ENCODE assay signal across 19 cellular contexts in the genomic region with DNA sequence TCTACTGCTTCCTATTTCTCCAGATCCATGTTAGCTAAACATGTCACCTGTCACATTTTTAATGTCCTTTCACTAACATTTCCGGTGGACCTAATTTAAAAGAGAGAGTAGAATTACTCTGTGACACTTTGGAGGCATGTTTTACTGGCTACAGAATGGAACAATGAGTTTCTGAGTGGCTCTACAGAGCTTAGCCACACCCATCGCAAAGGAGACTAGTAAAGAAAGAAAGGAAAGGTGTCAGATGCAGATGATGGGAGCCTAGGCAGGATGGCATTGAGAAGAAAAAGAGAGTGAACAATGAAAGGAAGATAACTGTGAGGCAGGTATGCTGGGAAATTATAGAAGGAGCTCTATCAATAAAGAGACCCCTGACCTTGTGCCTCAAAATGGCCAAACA.
"Had no signal": no experiment of that assay in that cellular context is flagged by ENCODE, and none has a peak within 500 bp of the region (broad histone marks: within the 10 kb centered on the region; RNA-seq: fewer than 3 reads in every experiment).

No MANE protein-coding gene starts in this region.

- H3K36me3 ChIP-seq: brain microvascular endothelial cell, pancreas had no signal

- H3K4me1 Mint-ChIP-seq: activated CD4-positive, alpha-beta T cell treated with anti-CD3 and anti-CD28 coated beads, Interleukin-2, amount 10 ng/mL, durations not matched to agents 7 days and 5 days; natural killer cell; stimulated activated effector memory CD8-positive, alpha-beta T cell treated with anti-CD3 and anti-CD28 coated beads, Interleukin-12 subunit alpha, Interleukin-12 subunit beta, amount 100 ng/mL, for 72 hours had no signal

- H3K4me1 ChIP-seq: heart left ventricle, pancreas, right lobe of liver, stomach had no signal

- H3K9me3 ChIP-seq: heart left ventricle, neutrophil, pancreas, right lobe of liver, stomach had no signal

- H3K36me3 Mint-ChIP-seq: natural killer cell had no signal

- H3K27me3 Mint-ChIP-seq: activated CD4-positive, alpha-beta T cell treated with anti-CD3 and anti-CD28 coated beads, Interleukin-2, amount 10 ng/mL, durations not matched to agents 7 days and 5 days; type B pancreatic cell had no signal

- H3K4me3 ChIP-seq: coronary artery, heart left ventricle, pancreas, right lobe of liver, stomach had no signal

- H3K27ac Mint-ChIP-seq: activated CD4-positive, alpha-beta T cell treated with anti-CD3 and anti-CD28 coated beads, Interleukin-2, amount 10 ng/mL, durations not matched to agents 7 days and 5 days; activated CD8-positive, alpha-beta T cell treated with anti-CD3 and anti-CD28 coated beads, Interleukin-2, amount 10 ng/mL, durations not matched to agents 7 days and 5 days; stimulated activated effector memory CD8-positive, alpha-beta T cell treated with anti-CD3 and anti-CD28 coated beads, Interleukin-12 subunit alpha, Interleukin-12 subunit beta, amount 100 ng/mL, for 72 hours; type B pancreatic cell had no signal

- H3K27me3 ChIP-seq: brain microvascular endothelial cell, heart left ventricle, neutrophil, pancreas, right lobe of liver, stomach had no signal

- ATAC-seq: activated CD4-positive, CD25-positive, alpha-beta regulatory T cell treated with anti-CD3 and anti-CD28 coated beads, Interleukin-2, amount 50 U/mL, for 24 hours; activated CD8-positive, alpha-beta T cell treated with anti-CD3 and anti-CD28 coated beads, Interleukin-2, amount 10 ng/mL, durations not matched to agents 7 days and 5 days; activated T-cell treated with anti-CD3 and anti-CD28 coated beads, Interleukin-2, amount 50 U/mL, for 4 hours; heart left ventricle; natural killer cell; pancreas; right lobe of liver; stimulated activated effector memory CD8-positive, alpha-beta T cell treated with anti-CD3 and anti-CD28 coated beads, Interleukin-12 subunit alpha, Interleukin-12 subunit beta, amount 100 ng/mL, for 72 hours had no signal

- DNase-seq: activated CD4-positive, alpha-beta T cell treated with anti-CD3 and anti-CD28 coated beads, Interleukin-2, amount 10 ng/mL, durations not matched to agents 7 days and 5 days; activated CD8-positive, alpha-beta T cell treated with anti-CD3 and anti-CD28 coated beads, Interleukin-2, amount 10 ng/mL, durations not matched to agents 7 days and 5 days; activated naive CD4-positive, alpha-beta T cell treated with anti-CD3 and anti-CD28 coated beads, Interleukin-2, amount 50 U/mL, for 16 hours; activated T-cell treated with anti-CD3 and anti-CD28 coated beads, Interleukin-2, amount 50 U/mL, for 4 hours; aorta; brain microvascular endothelial cell; central memory CD4-positive, alpha-beta T cell; heart left ventricle; natural killer cell; pancreas; right lobe of liver; small intestine; stimulated activated CD4-positive, alpha-beta T cell treated with anti-CD3 and anti-CD28 coated beads, Interleukin-4, amount 100 ng/mL, for 1 hour; stomach had no signal

- H3K9me3 Mint-ChIP-seq: activated CD4-positive, alpha-beta T cell treated with anti-CD3 and anti-CD28 coated beads, Interleukin-2, amount 10 ng/mL, durations not matched to agents 7 days and 5 days; activated T-cell treated with anti-CD3 and anti-CD28 coated beads, Interleukin-2, amount 50 U/mL, for 4 hours; natural killer cell; stimulated activated effector memory CD8-positive, alpha-beta T cell treated with anti-CD3 and anti-CD28 coated beads, Interleukin-12 subunit alpha, Interleukin-12 subunit beta, amount 100 ng/mL, for 72 hours; type B pancreatic cell had no signal

- H3K4me3 Mint-ChIP-seq: activated CD4-positive, alpha-beta T cell treated with anti-CD3 and anti-CD28 coated beads, Interleukin-2, amount 10 ng/mL, durations not matched to agents 7 days and 5 days; activated CD8-positive, alpha-beta T cell treated with anti-CD3 and anti-CD28 coated beads, Interleukin-2, amount 10 ng/mL, durations not matched to agents 7 days and 5 days; activated T-cell treated with anti-CD3 and anti-CD28 coated beads, Interleukin-2, amount 50 U/mL, for 4 hours; natural killer cell; stimulated activated effector memory CD8-positive, alpha-beta T cell treated with anti-CD3 and anti-CD28 coated beads, Interleukin-12 subunit alpha, Interleukin-12 subunit beta, amount 100 ng/mL, for 72 hours; type B pancreatic cell had no signal

- H3K27ac ChIP-seq: brain microvascular endothelial cell, coronary artery, heart left ventricle, neutrophil, pancreas, right lobe of liver, stomach had no signal
